Comparison of ENCODE assay signal across 19 cellular contexts in genomic region chr2:120354935-120355845, GRCh38. TPM values are rescaled to one million over a fixed set of nuclear protein-coding genes. Genes with fewer than 3 reads are reported as not detected.
DNase-seq lines count a peak whose midpoint lies in the region; ATAC-seq and TF ChIP-seq lines count a peak whose summit lies in the region.
"Had no signal": no experiment of that assay in that cellular context is flagged by ENCODE, and none has a peak within 500 bp of the region (broad histone marks: within the 10 kb centered on the region; RNA-seq: fewer than 3 reads in every experiment).

No MANE protein-coding gene starts in this region.

- H3K27me3 ChIP-seq in IMR-90 (ENCODE audit: control insufficient read depth, insufficient read depth, low read length) (peaks cover 76% of the 10 kb centered on the region), neuronal stem cell (ENCODE audit: control insufficient read depth in 3 of 3, insufficient read depth in 3 of 3, low read depth in 1 of 3, low read length in 3 of 3) (peaks cover 0 to 78% (median 10%) of the 10 kb centered on the region in 3 experiments)

- H2BK15ac ChIP-seq in IMR-90 (ENCODE audit: low read depth, low read length) = no peak overlapping the region
- no peak overlapping the region for H2BK15ac ChIP-seq in neuronal stem cell (ENCODE audit: low read length)

- H3K18ac ChIP-seq in IMR-90 (ENCODE audit: low read depth, low read length) (no peak overlapping the region), neuronal stem cell (ENCODE audit: low read length) (peak overlapping the region; percentile 4)

- no peaks in the 10 kb centered on the region for H3K4me1 ChIP-seq in IMR-90 (ENCODE audit: control insufficient read depth, insufficient read depth, low read length)
- H3K4me1 ChIP-seq in neuronal stem cell (ENCODE audit: control insufficient read depth in 2 of 2, insufficient read depth in 1 of 2, low read depth in 1 of 2, low read length in 2 of 2) = peaks cover 1 to 2% of the 10 kb centered on the region in 2 donors

- H3K9ac ChIP-seq in IMR-90 (ENCODE audit: low read depth, low read length) (no peak overlapping the region), neuronal stem cell (ENCODE audit: low read depth, low read length, poor library complexity) (peak overlapping the region; percentile 37)

- H2BK120ac ChIP-seq in IMR-90 (ENCODE audit: low read depth, low read length) = no peak overlapping the region
- no peak overlapping the region for H2BK120ac ChIP-seq in neuronal stem cell (ENCODE audit: low read depth, low read length)

- peak overlapping the region; percentile 72 for H2AK9ac ChIP-seq in IMR-90 (replicated peaks; ENCODE audit: low read depth, low read length, poor library complexity)

- CTCF ChIA-PET in IMR-90 (lab: Yijun Ruan, JAX) = no interaction called here

- H2BK5ac ChIP-seq in IMR-90 (ENCODE audit: low read depth, low read length, poor library complexity, severe bottlenecking) (no peak overlapping the region), neuronal stem cell (ENCODE audit: low read length) (peak overlapping the region; percentile 5)

- H2AK5ac ChIP-seq in IMR-90 (ENCODE audit: low read depth, low read length) = no peak overlapping the region
- H2AK5ac ChIP-seq in neuronal stem cell (ENCODE audit: low read depth, low read length) = peak overlapping the region; percentile 90

- H2AFZ ChIP-seq in IMR-90 (replicated peaks; ENCODE audit: low read length, poor library complexity) (no peak overlapping the region), neuronal stem cell (ENCODE audit: low read length) (no peak overlapping the region)
- H2AFZ ChIP-seq: GM23338 had no signal

- H3K14ac ChIP-seq in IMR-90 (replicated peaks; ENCODE audit: low read depth, low read length) = no peak overlapping the region
- peak overlapping the region; percentile 75 for H3K14ac ChIP-seq in neuronal stem cell (ENCODE audit: low read length)

- no peaks in the 10 kb centered on the region for H4K20me1 ChIP-seq in IMR-90 (ENCODE audit: insufficient read depth, low read length)

- no peak overlapping the region for H2BK20ac ChIP-seq in IMR-90 (ENCODE audit: low read depth, low read length)

- H3K56ac ChIP-seq in IMR-90 (ENCODE audit: extremely low read depth, insufficient read depth, low read length) = no peak overlapping the region

- H3K9me1 ChIP-seq in IMR-90 (ENCODE audit: insufficient read depth, low read length) = no peaks in the 10 kb centered on the region

- H3K23ac ChIP-seq in IMR-90 (ENCODE audit: low read depth, low read length) = no peak overlapping the region
- H3K23ac ChIP-seq in neuronal stem cell (ENCODE audit: low read depth, low read length, poor library complexity) = peak overlapping the region; percentile 22

- H3K79me1 ChIP-seq in IMR-90 (ENCODE audit: low read depth in 1 of 2, low read length in 2 of 2) = no peaks in the 10 kb centered on the region
- no peaks in the 10 kb centered on the region for H3K79me1 ChIP-seq in neuronal stem cell (ENCODE audit: low read depth, low read length)

- intact Hi-C loops in Right ventricle myocardium inferior (cut with DNase I) = no loop called here
- intact Hi-C loops in left ventricle myocardium superior (cut with micrococcal nuclease) = no loop called here
- intact Hi-C loops in IMR-90 (cut with micrococcal nuclease) = no loop called here

- 75% methylated on average over 2 of the region's 15 CpGs; no CpG with 5 or more reads in 1 of the 2 experiments for WGBS in IMR-90 (ENCODE audit: extremely low coverage in 2 of 2, insufficient read length in 1 of 2), 2 experiments
- WGBS in neuronal stem cell (ENCODE audit: extremely low coverage in 2 of 2, insufficient read length in 2 of 2, insufficient replicate concordance in 1 of 2), 2 donors = no CpG with 5 or more reads among the region's 15 CpGs

- dilution Hi-C loops in IMR-90 (cut with HindIII; ENCODE audit: low sequenced_read_pairs, unreplicated experiment) = no loop called here

- H4K8ac ChIP-seq in IMR-90 (ENCODE audit: low read depth in 2 of 2, low read length in 2 of 2) (no peak overlapping the region), neuronal stem cell (ENCODE audit: low read depth, low read length) (no peak overlapping the region)

- no peak for ATAC-seq in Right ventricle myocardium inferior
- no peak for ATAC-seq in left ventricle myocardium superior
- no peak for ATAC-seq in IMR-90 (ENCODE audit: low read depth)
- ATAC-seq in GM18907 (IDR thresholded peaks at IDR 0.05; ENCODE audit: unreplicated experiment) = no peak
- no peak for ATAC-seq in HG03025 (IDR thresholded peaks at IDR 0.05; ENCODE audit: low FRiP score, unreplicated experiment)
- ATAC-seq: GM23338, HCT116 had no signal

- POLR2A ChIA-PET in IMR-90 (lab: Charles Lee; ENCODE audit: unreplicated experiment) = no interaction called here

- no peak overlapping the region for H4K5ac ChIP-seq in IMR-90 (ENCODE audit: low read depth, low read length)

- H2BK12ac ChIP-seq in neuronal stem cell (ENCODE audit: low read length) = no peak overlapping the region

- H3K4me2 ChIP-seq in IMR-90 (ENCODE audit: low read depth, low read length) (no peak overlapping the region), neuronal stem cell (ENCODE audit: insufficient read depth, low read length, poor library complexity, severe bottlenecking) (no peak overlapping the region)
- H3K4me2 ChIP-seq: GM23338 had no signal

- no peak for TF ChIP-seq RAD21 in IMR-90 (IDR thresholded peaks at IDR 0.05; ENCODE audit: low read length)

- H3K27ac ChIP-seq in IMR-90 (ENCODE audit: insufficient read depth, low read length) = no peak overlapping the region
- H3K27ac ChIP-seq in neuronal stem cell (replicated peaks; ENCODE audit: low read length) = no peak overlapping the region
- H3K27ac ChIP-seq: 22Rv1 had no signal

- DNase-seq in Right ventricle myocardium inferior (ENCODE audit: missing footprints) (peak; percentile 56), left ventricle myocardium superior (no peak), IMR-90 (no peak), neuronal stem cell (ENCODE audit: low spot score) (no peak)
- DNase-seq: C1 segment of cervical spinal cord, Calu3, COR-L47, DMS53, DMS79 treated with DMSO at 0.1 percent for 48 hours, GF-D8, H9 had no signal

- H3K4ac ChIP-seq in IMR-90 (ENCODE audit: low read depth, low read length) = no peak overlapping the region
- H3K4ac ChIP-seq in neuronal stem cell (ENCODE audit: low read length) = peak overlapping the region; percentile 6

- in situ Hi-C loops in IMR-90 (cut with MboI; ENCODE audit: low sequenced_read_pairs) = no loop called here

- H3K36me3 ChIP-seq in IMR-90 (ENCODE audit: control insufficient read depth, insufficient read depth, low read length) (no peaks in the 10 kb centered on the region), neuronal stem cell (replicated peaks in 1 of 2; ENCODE audit: control insufficient read depth in 2 of 2, insufficient read depth in 2 of 2, low read length in 2 of 2) (no peaks in the 10 kb centered on the region)

- no peak overlapping the region for H4K91ac ChIP-seq in IMR-90 (ENCODE audit: insufficient read depth, low read depth, low read length)
- no peak overlapping the region for H4K91ac ChIP-seq in neuronal stem cell (ENCODE audit: low read depth, low read length, poor library complexity)

- H3K9me3 ChIP-seq in IMR-90 (ENCODE audit: control insufficient read depth, insufficient read depth, low read length) (no peaks in the 10 kb centered on the region), neuronal stem cell (replicated peaks in 1 of 2; ENCODE audit: control insufficient read depth in 2 of 2, insufficient read depth in 1 of 2, low read depth in 1 of 2, low read length in 2 of 2) (no peaks in the 10 kb centered on the region)

- no peak for TF ChIP-seq POLR2A in IMR-90 (IDR thresholded peaks at IDR 0.05; ENCODE audit: low read depth, low read length)

- TF ChIP-seq CTCF in IMR-90 (conservative IDR thresholded peaks at IDR 0.05; ENCODE audit: low read depth, low read length) = no peak

- no TSS peak for BruUV-seq in IMR-90 (replicated peaks; lab: Mats Ljungman, UMichigan)

- H3K4me3 ChIP-seq in IMR-90 (ENCODE audit: insufficient read depth, low read depth, low read length) (no peak overlapping the region), neuronal stem cell (ENCODE audit: low read length in 2 of 2) (no peak overlapping the region)
- H3K4me3 ChIP-seq: GM23338 had no signal

TF ChIP-seq in IMR-90, 13 proteins besides CTCF, POLR2A, EP300 and RAD21 (continues in another document):
- TF ChIP-seq, protein P1, sequence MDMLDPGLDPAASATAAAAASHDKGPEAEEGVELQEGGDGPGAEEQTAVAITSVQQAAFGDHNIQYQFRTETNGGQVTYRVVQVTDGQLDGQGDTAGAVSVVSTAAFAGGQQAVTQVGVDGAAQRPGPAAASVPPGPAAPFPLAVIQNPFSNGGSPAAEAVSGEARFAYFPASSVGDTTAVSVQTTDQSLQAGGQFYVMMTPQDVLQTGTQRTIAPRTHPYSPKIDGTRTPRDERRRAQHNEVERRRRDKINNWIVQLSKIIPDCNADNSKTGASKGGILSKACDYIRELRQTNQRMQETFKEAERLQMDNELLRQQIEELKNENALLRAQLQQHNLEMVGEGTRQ (IDR thresholded peaks at IDR 0.05; ENCODE audit: low read depth, low read length) = no peak
- no peak for TF ChIP-seq FOS (IDR thresholded peaks at IDR 0.05; ENCODE audit: low read depth, low read length)
- TF ChIP-seq MXI1 (IDR thresholded peaks at IDR 0.05; ENCODE audit: borderline replicate concordance, low read depth, low read length) = no peak
- no peak for TF ChIP-seq ELK1 (IDR thresholded peaks at IDR 0.05; ENCODE audit: borderline replicate concordance, low read depth, low read length)
- no peak for TF ChIP-seq RFX5 (IDR thresholded peaks at IDR 0.05; ENCODE audit: low read depth, low read length)
- no peak for TF ChIP-seq MAZ (IDR thresholded peaks at IDR 0.05; ENCODE audit: borderline replicate concordance, low read depth, low read length)
- no peak for TF ChIP-seq CEBPB (IDR thresholded peaks at IDR 0.05; ENCODE audit: low read depth, low read length)
- TF ChIP-seq SMC3 (IDR thresholded peaks at IDR 0.05; ENCODE audit: low read depth, low read length) = no peak
- no peak for TF ChIP-seq CHD1 (IDR thresholded peaks at IDR 0.05; ENCODE audit: low read depth, low read length)

RNA-seq across cellular contexts. Expression of gene INHBB, which starts 9.3 kb away (rescaled TPM):
- 7.1 TPM for total RNA-seq in Right ventricle myocardium inferior
- 2.8 TPM for total RNA-seq in left ventricle myocardium superior
- total RNA-seq in IMR-90 (2012; rRNA removed) = 0.18 and 0.28 TPM in 2 replicates
- 0.92 and 1.0 TPM in 2 replicates for polyA plus RNA-seq in IMR-90 (2012; rRNA removed)
- 0.61 and 2.2 TPM in 2 replicates for polyA plus RNA-seq in IMR-90 (2012; cell fraction: cytosol; rRNA removed)
- polyA plus RNA-seq in IMR-90 (2012; cell fraction: nucleus; rRNA removed; ENCODE audit: low replicate concordance) = 1.1 and 1.2 TPM in 2 replicates
- not detected for polyA plus RNA-seq in neuronal stem cell (2013, experiment 1 of 2)
- polyA plus RNA-seq in neuronal stem cell (2013, experiment 2 of 2) = 0.01 TPM
- total RNA-seq: B cell; Calu3; CD4-positive, alpha-beta memory T cell; G401 had no signal
- polyA plus RNA-seq: CD4-positive, alpha-beta memory T cell; GM23338 had no signal
